ENCODE assay signal across 1 cellular context in the genomic region with DNA sequence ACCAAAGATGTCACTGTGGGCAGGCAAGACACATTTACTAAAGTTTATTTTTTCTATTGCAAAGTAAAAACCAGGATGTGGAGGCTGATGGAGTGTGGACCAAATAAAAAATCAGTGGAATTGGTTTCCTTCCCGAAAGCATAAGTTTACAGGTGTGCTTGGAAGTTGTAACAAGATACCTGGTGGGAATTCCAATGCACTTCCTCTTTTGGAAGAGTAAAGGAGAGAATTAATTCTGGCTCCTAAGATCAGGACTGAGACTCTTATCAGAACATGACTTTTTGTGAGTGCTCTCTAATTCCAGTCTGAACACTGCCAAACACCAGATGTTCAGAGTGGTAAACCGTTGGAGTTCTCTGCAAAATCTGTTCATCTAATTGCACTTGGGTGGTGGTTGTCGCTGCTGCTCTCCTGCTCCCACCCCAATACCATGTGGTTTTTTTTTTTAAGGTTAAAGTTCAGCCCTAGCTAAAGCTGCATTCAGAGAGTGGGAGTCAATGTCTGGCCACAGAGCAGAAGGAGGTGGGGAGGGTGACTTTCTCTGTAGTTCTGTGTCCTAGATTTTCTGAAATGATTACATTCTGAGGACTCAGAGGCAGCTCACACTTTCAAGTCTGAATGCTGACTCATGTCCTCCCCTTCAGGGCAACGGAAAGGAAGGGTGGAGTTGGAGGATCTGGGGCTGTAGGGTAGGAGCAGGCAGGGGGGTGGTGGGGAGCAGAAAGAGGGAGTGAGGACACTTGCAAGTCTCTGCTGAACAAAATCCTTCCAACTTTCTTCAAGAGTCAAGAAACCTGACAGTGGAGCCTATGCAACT.
TF ChIP-seq lines count a peak whose summit lies in the region.

No MANE protein-coding gene starts in this region.

TF ChIP-seq in K562, 482 proteins besides CTCF, POLR2A, EP300 and RAD21 (continued from another document and continues in another):
- TF ChIP-seq, protein P1, sequence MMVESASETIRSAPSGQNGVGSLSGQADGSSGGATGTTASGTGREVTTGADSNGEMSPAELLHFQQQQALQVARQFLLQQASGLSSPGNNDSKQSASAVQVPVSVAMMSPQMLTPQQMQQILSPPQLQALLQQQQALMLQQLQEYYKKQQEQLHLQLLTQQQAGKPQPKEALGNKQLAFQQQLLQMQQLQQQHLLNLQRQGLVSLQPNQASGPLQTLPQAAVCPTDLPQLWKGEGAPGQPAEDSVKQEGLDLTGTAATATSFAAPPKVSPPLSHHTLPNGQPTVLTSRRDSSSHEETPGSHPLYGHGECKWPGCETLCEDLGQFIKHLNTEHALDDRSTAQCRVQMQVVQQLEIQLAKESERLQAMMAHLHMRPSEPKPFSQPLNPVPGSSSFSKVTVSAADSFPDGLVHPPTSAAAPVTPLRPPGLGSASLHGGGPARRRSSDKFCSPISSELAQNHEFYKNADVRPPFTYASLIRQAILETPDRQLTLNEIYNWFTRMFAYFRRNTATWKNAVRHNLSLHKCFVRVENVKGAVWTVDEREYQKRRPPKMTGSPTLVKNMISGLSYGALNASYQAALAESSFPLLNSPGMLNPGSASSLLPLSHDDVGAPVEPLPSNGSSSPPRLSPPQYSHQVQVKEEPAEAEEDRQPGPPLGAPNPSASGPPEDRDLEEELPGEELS (CRISPR knock-in tag; IDR thresholded peaks at IDR 0.05; ENCODE audit: borderline replicate concordance): no peak
- TF ChIP-seq, protein P2, sequence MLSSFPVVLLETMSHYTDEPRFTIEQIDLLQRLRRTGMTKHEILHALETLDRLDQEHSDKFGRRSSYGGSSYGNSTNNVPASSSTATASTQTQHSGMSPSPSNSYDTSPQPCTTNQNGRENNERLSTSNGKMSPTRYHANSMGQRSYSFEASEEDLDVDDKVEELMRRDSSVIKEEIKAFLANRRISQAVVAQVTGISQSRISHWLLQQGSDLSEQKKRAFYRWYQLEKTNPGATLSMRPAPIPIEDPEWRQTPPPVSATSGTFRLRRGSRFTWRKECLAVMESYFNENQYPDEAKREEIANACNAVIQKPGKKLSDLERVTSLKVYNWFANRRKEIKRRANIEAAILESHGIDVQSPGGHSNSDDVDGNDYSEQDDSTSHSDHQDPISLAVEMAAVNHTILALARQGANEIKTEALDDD (IDR thresholded peaks at IDR 0.05): peak; percentile 35; the same call in 1 of the 2 replicates
- TF ChIP-seq HNRNPK (IDR thresholded peaks at IDR 0.05; ENCODE audit: low read depth, low read length, poor library complexity, severe bottlenecking) (no peak), ZFPM2 (CRISPR knock-in tag; IDR thresholded peaks at IDR 0.05) (no peak), SLC30A9 (CRISPR knock-in tag; IDR thresholded peaks at IDR 0.05) (no peak), HDAC6 (IDR thresholded peaks at IDR 0.05; ENCODE audit: low read depth, low read length) (no peak), SMAD3 (CRISPR knock-in tag; conservative IDR thresholded peaks at IDR 0.05) (no peak), NUFIP1 (IDR thresholded peaks at IDR 0.05; ENCODE audit: partially characterized antibody) (no peak), SMAD1 (IDR thresholded peaks at IDR 0.05; ENCODE audit: low read depth, low read length, partially characterized antibody) (peak; percentile 51), ZNF77 (CRISPR knock-in tag; IDR thresholded peaks at IDR 0.05) (no peak), COPS2 (conservative IDR thresholded peaks at IDR 0.05) (no peak), CBFA2T2 (conservative IDR thresholded peaks at IDR 0.05) (peak; percentile 74), HLTF (IDR thresholded peaks at IDR 0.05) (no peak), CBX3 (IDR thresholded peaks at IDR 0.05; ENCODE audit: borderline replicate concordance in 1 of 2, low read length in 2 of 2) (peak in 1 of 2 experiments; percentile 70; a peak in 2 of 3 replicates), CHD4 (IDR thresholded peaks at IDR 0.05; ENCODE audit: insufficient read depth, insufficient replicate concordance, low read depth, low read length, poor library complexity, severe bottlenecking) (no peak), NR2C2 (CRISPR knock-in tag; IDR thresholded peaks at IDR 0.05) (peak; percentile 81; the same call in 1 of the 2 replicates), NR2C2 (tag; IDR thresholded peaks at IDR 0.05) (peak; percentile 96), DACH1 (IDR thresholded peaks at IDR 0.05; ENCODE audit: partially characterized antibody) (no peak), FOSL1 (tag; conservative IDR thresholded peaks at IDR 0.05) (peak; percentile 90), ZNF197 (CRISPR knock-in tag; IDR thresholded peaks at IDR 0.05; ENCODE audit: low read depth) (peak; percentile 29; the same call in 1 of the 2 replicates), CBFB (CRISPR knock-in tag; IDR thresholded peaks at IDR 0.05) (no peak), PHTF2 (CRISPR knock-in tag; IDR thresholded peaks at IDR 0.05) (no peak), ZNF224 (CRISPR knock-in tag; IDR thresholded peaks at IDR 0.05) (no peak), ZNF41 (CRISPR knock-in tag; conservative IDR thresholded peaks at IDR 0.05) (no peak), RBM25 (IDR thresholded peaks at IDR 0.05; ENCODE audit: low read depth, low read length, severe bottlenecking) (no peak)
- TF ChIP-seq, protein P3, sequence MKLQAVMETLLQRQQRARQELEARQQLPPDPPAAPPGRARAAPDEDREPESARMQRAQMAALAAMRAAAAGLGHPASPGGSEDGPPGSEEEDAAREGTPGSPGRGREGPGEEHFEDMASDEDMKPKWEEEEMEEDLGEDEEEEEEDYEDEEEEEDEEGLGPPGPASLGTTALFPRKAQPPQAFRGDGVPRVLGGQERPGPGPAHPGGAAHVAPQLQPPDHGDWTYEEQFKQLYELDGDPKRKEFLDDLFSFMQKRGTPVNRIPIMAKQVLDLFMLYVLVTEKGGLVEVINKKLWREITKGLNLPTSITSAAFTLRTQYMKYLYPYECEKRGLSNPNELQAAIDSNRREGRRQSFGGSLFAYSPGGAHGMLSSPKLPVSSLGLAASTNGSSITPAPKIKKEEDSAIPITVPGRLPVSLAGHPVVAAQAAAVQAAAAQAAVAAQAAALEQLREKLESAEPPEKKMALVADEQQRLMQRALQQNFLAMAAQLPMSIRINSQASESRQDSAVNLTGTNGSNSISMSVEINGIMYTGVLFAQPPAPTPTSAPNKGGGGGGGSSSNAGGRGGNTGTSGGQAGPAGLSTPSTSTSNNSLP (IDR thresholded peaks at IDR 0.05; ENCODE audit: borderline replicate concordance, low read depth, low read length): no peak
- TF ChIP-seq, protein P4, sequence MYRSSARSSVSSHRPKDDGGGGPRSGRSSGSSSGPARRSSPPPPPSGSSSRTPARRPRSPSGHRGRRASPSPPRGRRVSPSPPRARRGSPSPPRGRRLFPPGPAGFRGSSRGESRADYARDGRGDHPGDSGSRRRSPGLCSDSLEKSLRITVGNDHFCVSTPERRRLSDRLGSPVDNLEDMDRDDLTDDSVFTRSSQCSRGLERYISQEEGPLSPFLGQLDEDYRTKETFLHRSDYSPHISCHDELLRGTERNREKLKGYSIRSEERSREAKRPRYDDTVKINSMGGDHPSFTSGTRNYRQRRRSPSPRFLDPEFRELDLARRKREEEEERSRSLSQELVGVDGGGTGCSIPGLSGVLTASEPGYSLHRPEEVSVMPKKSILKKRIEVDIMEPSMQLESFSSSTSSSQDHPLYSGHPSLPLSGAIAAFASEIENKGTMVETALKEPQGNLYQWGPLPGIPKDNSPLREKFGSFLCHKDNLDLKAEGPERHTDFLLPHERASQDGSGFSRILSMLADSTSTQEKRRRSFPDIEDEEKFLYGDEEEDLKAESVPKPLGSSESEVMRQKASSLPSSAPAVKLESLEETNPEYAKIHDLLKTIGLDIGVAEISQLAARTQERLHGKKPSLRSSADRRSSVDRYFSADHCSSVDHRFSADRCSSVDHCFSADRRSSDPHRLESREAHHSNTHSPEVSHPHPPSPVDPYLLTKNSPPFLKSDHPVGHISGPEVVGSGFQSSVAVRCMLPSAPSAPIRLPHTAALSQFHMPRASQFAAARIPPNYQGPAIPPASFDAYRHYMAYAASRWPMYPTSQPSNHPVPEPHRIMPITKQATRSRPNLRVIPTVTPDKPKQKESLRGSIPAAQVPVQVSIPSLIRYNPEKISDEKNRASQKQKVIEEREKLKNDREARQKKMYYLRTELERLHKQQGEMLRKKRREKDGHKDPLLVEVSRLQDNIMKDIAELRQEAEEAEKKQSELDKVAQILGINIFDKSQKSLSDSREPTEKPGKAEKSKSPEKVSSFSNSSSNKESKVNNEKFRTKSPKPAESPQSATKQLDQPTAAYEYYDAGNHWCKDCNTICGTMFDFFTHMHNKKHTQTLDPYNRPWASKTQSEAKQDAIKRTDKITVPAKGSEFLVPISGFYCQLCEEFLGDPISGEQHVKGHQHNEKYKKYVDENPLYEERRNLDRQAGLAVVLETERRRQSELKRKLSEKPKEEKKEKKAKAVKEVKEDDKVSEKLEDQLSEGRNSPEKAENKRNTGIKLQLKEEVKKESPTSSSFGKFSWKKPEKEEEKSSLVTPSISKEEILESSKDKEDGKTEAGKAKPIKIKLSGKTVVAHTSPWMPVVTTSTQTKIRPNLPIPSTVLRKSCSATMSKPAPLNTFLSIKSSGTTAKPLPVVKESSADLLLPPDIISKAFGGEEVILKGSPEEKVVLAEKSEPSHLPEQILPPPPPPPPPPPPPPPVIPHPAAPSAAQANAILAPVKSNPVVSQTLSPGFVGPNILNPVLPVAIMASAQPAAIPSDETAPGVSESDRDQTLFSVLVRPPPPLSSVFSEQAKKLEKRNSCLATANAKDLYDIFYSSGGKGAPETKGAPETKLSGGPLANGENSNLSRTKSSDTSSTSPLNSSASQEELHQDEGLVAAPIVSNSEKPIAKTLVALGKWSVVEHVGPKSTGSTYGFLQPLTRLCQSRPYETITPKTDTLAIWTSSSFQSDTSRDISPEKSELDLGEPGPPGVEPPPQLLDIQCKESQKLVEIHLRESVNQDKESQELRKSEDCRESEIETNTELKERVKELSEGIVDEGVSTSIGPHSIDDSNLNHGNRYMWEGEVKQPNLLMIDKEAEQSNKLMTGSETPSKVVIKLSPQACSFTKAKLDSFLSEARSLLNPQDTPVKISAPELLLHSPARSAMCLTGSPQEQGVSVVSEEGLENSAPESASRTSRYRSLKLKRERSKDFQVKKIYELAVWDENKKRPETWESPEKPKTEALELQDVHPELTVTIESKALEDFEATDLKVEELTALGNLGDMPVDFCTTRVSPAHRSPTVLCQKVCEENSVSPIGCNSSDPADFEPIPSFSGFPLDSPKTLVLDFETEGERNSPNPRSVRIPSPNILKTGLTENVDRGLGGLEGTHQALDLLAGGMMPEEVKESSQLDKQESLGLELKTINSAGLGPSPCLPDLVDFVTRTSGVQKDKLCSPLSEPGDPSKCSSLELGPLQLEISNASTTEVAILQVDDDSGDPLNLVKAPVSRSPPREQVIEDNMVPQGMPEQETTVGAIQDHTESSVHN (IDR thresholded peaks at IDR 0.05; ENCODE audit: borderline replicate concordance in 1 of 2, low read depth in 1 of 2): peak in 1 of 2 experiments; percentile 43; a peak in 2 of 4 replicates
- TF ChIP-seq, protein P5, sequence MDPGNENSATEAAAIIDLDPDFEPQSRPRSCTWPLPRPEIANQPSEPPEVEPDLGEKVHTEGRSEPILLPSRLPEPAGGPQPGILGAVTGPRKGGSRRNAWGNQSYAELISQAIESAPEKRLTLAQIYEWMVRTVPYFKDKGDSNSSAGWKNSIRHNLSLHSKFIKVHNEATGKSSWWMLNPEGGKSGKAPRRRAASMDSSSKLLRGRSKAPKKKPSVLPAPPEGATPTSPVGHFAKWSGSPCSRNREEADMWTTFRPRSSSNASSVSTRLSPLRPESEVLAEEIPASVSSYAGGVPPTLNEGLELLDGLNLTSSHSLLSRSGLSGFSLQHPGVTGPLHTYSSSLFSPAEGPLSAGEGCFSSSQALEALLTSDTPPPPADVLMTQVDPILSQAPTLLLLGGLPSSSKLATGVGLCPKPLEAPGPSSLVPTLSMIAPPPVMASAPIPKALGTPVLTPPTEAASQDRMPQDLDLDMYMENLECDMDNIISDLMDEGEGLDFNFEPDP (CRISPR knock-in tag; IDR thresholded peaks at IDR 0.05): no peak
- TF ChIP-seq, protein P6, sequence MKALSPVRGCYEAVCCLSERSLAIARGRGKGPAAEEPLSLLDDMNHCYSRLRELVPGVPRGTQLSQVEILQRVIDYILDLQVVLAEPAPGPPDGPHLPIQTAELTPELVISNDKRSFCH (CRISPR knock-in tag; IDR thresholded peaks at IDR 0.05): no peak
- TF ChIP-seq, protein P6 (tag; IDR thresholded peaks at IDR 0.05): no peak
- TF ChIP-seq, protein P7, sequence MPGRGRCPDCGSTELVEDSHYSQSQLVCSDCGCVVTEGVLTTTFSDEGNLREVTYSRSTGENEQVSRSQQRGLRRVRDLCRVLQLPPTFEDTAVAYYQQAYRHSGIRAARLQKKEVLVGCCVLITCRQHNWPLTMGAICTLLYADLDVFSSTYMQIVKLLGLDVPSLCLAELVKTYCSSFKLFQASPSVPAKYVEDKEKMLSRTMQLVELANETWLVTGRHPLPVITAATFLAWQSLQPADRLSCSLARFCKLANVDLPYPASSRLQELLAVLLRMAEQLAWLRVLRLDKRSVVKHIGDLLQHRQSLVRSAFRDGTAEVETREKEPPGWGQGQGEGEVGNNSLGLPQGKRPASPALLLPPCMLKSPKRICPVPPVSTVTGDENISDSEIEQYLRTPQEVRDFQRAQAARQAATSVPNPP (IDR thresholded peaks at IDR 0.05; ENCODE audit: borderline replicate concordance, insufficient read depth, insufficient read length): no peak
- TF ChIP-seq, protein P8, sequence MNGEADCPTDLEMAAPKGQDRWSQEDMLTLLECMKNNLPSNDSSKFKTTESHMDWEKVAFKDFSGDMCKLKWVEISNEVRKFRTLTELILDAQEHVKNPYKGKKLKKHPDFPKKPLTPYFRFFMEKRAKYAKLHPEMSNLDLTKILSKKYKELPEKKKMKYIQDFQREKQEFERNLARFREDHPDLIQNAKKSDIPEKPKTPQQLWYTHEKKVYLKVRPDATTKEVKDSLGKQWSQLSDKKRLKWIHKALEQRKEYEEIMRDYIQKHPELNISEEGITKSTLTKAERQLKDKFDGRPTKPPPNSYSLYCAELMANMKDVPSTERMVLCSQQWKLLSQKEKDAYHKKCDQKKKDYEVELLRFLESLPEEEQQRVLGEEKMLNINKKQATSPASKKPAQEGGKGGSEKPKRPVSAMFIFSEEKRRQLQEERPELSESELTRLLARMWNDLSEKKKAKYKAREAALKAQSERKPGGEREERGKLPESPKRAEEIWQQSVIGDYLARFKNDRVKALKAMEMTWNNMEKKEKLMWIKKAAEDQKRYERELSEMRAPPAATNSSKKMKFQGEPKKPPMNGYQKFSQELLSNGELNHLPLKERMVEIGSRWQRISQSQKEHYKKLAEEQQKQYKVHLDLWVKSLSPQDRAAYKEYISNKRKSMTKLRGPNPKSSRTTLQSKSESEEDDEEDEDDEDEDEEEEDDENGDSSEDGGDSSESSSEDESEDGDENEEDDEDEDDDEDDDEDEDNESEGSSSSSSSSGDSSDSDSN (IDR thresholded peaks at IDR 0.05; ENCODE audit: borderline replicate concordance in 1 of 2, low read depth in 2 of 2, low read length in 2 of 2): peak in 1 of 2 experiments; percentile 63; a peak in 1 of 4 replicates
- TF ChIP-seq, protein P9, sequence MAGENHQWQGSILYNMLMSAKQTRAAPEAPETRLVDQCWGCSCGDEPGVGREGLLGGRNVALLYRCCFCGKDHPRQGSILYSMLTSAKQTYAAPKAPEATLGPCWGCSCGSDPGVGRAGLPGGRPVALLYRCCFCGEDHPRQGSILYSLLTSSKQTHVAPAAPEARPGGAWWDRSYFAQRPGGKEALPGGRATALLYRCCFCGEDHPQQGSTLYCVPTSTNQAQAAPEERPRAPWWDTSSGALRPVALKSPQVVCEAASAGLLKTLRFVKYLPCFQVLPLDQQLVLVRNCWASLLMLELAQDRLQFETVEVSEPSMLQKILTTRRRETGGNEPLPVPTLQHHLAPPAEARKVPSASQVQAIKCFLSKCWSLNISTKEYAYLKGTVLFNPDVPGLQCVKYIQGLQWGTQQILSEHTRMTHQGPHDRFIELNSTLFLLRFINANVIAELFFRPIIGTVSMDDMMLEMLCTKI (IDR thresholded peaks at IDR 0.05; ENCODE audit: partially characterized antibody): no peak
